Comparison of ENCODE assay signal across 1 cellular context in genomic region chr4:123339507-123340380, GRCh38.
TF ChIP-seq lines count a peak whose summit lies in the region.

No MANE protein-coding gene starts in this region.

TF ChIP-seq in GM23338, 12 proteins besides CTCF, POLR2A, EP300 and RAD21 (continued from another document):
- TF ChIP-seq, protein P1, sequence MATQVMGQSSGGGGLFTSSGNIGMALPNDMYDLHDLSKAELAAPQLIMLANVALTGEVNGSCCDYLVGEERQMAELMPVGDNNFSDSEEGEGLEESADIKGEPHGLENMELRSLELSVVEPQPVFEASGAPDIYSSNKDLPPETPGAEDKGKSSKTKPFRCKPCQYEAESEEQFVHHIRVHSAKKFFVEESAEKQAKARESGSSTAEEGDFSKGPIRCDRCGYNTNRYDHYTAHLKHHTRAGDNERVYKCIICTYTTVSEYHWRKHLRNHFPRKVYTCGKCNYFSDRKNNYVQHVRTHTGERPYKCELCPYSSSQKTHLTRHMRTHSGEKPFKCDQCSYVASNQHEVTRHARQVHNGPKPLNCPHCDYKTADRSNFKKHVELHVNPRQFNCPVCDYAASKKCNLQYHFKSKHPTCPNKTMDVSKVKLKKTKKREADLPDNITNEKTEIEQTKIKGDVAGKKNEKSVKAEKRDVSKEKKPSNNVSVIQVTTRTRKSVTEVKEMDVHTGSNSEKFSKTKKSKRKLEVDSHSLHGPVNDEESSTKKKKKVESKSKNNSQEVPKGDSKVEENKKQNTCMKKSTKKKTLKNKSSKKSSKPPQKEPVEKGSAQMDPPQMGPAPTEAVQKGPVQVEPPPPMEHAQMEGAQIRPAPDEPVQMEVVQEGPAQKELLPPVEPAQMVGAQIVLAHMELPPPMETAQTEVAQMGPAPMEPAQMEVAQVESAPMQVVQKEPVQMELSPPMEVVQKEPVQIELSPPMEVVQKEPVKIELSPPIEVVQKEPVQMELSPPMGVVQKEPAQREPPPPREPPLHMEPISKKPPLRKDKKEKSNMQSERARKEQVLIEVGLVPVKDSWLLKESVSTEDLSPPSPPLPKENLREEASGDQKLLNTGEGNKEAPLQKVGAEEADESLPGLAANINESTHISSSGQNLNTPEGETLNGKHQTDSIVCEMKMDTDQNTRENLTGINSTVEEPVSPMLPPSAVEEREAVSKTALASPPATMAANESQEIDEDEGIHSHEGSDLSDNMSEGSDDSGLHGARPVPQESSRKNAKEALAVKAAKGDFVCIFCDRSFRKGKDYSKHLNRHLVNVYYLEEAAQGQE (IDR thresholded peaks at IDR 0.05; ENCODE audit: unreplicated experiment): no peak
